In genomic region chr2:127117603-127118002, GRCh38 we compare ENCODE assay signal across 15 cellular contexts.
"Had no signal": no experiment of that assay in that cellular context is flagged by ENCODE, and none has a peak within 500 bp of the region (broad histone marks: within the 10 kb centered on the region; RNA-seq: fewer than 3 reads in every experiment).

No MANE protein-coding gene starts in this region.

- H3K27ac ChIP-seq: gastroesophageal sphincter, heart right ventricle, left ventricle myocardium inferior, skin epidermis had no signal

- H3K36me3 ChIP-seq: gastroesophageal sphincter, heart right ventricle, left ventricle myocardium inferior had no signal

- DNase-seq: activated CD4-positive, alpha-beta T cell treated with anti-CD3 and anti-CD28 coated beads for 1 hour; activated CD4-positive, alpha-beta T cell treated with anti-CD3 and anti-CD28 coated beads, Interleukin-2, amount 50 U/mL, for 4 hours; activated naive CD4-positive, alpha-beta T cell treated with anti-CD3 and anti-CD28 coated beads for 36 hours; dermis blood vessel endothelial cell; heart right ventricle; left ventricle myocardium inferior; mesenchymal stem cell; naive thymus-derived CD8-positive, alpha-beta T cell; stimulated activated CD4-positive, alpha-beta T cell treated with anti-CD3 and anti-CD28 coated beads, Interleukin-4, amount 100 ng/mL, for 24 hours; stimulated activated naive CD4-positive, alpha-beta T cell; trophoblast cell had no signal

- H3K4me3 ChIP-seq: gastroesophageal sphincter, heart right ventricle, left ventricle myocardium inferior, skin epidermis had no signal

- H3K9me3 ChIP-seq: gastroesophageal sphincter, heart right ventricle, left ventricle myocardium inferior had no signal

- ATAC-seq: activated T-helper 17 cell treated with anti-CD3 and anti-CD28 coated beads, Interleukin-2, amount 50 U/mL, for 72 hours; gastroesophageal sphincter; heart right ventricle; naive thymus-derived CD8-positive, alpha-beta T cell; SK-N-SH treated with all-trans-retinoic acid at 6 μM for 48 hours had no signal

- H3K4me1 ChIP-seq: left ventricle myocardium inferior had no signal
